ENCODE assay signal across 8 cellular contexts in genomic region chr7:30135271-30135550, GRCh38. TPM values are rescaled to one million over a fixed set of nuclear protein-coding genes. Genes with fewer than 3 reads are reported as not detected.
DNase-seq lines count a peak whose midpoint lies in the region; TF ChIP-seq lines count a peak whose summit lies in the region.

No MANE protein-coding gene starts in this region.

- H3K4me1 ChIP-seq in NT2/D1 (ENCODE audit: insufficient read depth, insufficient read length) (peaks cover 3% of the 10 kb centered on the region), rectal smooth muscle tissue (ENCODE audit: control insufficient read depth, insufficient read depth, low read length) (peaks cover 3% of the 10 kb centered on the region)

- DNase-seq in GM20000 (ENCODE audit: low spot score) (peak; percentile 70), NT2/D1 (ENCODE audit: low read depth, low spot score) (no peak), epithelial cell of proximal tubule (ENCODE audit: low read depth) (no peak), KBM-7 (no peak), NCI-H2029 (lab: John Stamatoyannopoulos, UW) (no peak), DMS 273 (lab: John Stamatoyannopoulos, UW; ENCODE audit: unreplicated experiment) (no peak), DMS 273 treated with DMSO at 0.1 percent for 48 hours (lab: John Stamatoyannopoulos, UW) (no peak)

- peak overlapping the region; percentile 92 for H3K27ac ChIP-seq in rectal smooth muscle tissue (ENCODE audit: low read depth, low read length)

- H3K36me3 ChIP-seq in NT2/D1 (ENCODE audit: insufficient read depth, insufficient read length, low read length) (no peaks in the 10 kb centered on the region), rectal smooth muscle tissue (ENCODE audit: control insufficient read depth, insufficient read depth, low read length) (no peaks in the 10 kb centered on the region)

- H3K27me3 ChIP-seq in NT2/D1 (ENCODE audit: insufficient read depth, insufficient read length) = peaks cover 55% of the 10 kb centered on the region
- H3K27me3 ChIP-seq in rectal smooth muscle tissue (ENCODE audit: control insufficient read depth, insufficient read depth, low read length) = no peaks in the 10 kb centered on the region

- H3K9ac ChIP-seq in NT2/D1 (ENCODE audit: insufficient read length, low read depth) = peak overlapping the region; percentile 88
- peak overlapping the region; percentile 90 for H3K9ac ChIP-seq in rectal smooth muscle tissue (ENCODE audit: low read length)

- H3K4me3 ChIP-seq in NT2/D1 (ENCODE audit: insufficient read length, low read depth) = peak overlapping the region; percentile 79
- H3K4me3 ChIP-seq in epithelial cell of proximal tubule (ENCODE audit: low read depth, low read length) = peak overlapping the region; percentile 75
- peak overlapping the region; percentile 98 for H3K4me3 ChIP-seq in rectal smooth muscle tissue (ENCODE audit: low read length)

- in situ Hi-C loops in KBM-7 (cut with MboI; ENCODE audit: low pct_unique_long_range_greater_than_20kb, low sequenced_read_pairs) = no loop called here

- H3K9me3 ChIP-seq in NT2/D1 (ENCODE audit: insufficient read depth, low read length) = no peaks in the 10 kb centered on the region

- TF ChIP-seq CTCF in GM20000 (IDR thresholded peaks at IDR 0.05; ENCODE audit: extremely low read depth, missing control alignments) = no peak
- TF ChIP-seq CTCF in epithelial cell of proximal tubule (conservative IDR thresholded peaks at IDR 0.05; ENCODE audit: low read depth, low read length) = no peak

RNA-seq across cellular contexts. Expression of gene MTURN, which starts 0.4 kb away (rescaled TPM):
- 3.4 and 4.7 TPM in 2 replicates for total RNA-seq in epithelial cell of proximal tubule
